ENCODE assay signal across 14 cellular contexts in the genomic region with DNA sequence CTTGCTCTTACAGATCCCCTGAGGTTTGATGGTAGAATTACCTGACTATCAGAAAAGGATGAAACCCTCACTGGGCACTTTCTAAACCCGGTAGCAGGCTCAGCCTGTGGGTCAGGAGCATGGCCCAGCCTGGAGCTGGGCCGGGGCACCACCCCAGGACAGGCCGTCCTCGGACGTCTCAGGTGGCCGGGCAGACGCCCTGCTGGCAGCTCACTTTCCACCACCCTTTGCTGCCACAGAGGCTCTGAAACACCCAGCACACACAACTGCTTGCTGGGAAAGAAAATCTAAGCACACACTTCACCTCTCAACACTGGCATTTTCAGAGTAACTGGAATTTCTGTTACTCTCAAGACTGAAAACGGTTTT. TPM values are rescaled to one million over a fixed set of nuclear protein-coding genes. Genes with fewer than 3 reads are reported as not detected.
A peak's percentile ranks its signal among the peaks of the same experiment; 100 is the strongest.
DNase-seq lines count a peak whose midpoint lies in the region; ATAC-seq and TF ChIP-seq lines count a peak whose summit lies in the region.
"Had no signal": no experiment of that assay in that cellular context is flagged by ENCODE, and none has a peak within 500 bp of the region (broad histone marks: within the 10 kb centered on the region; RNA-seq: fewer than 3 reads in every experiment).

No MANE protein-coding gene starts in this region.

- peak overlapping the region; percentile 83 for H3K27ac ChIP-seq in CD8-positive, alpha-beta memory T cell (ENCODE audit: low read depth, low read length)
- no peak overlapping the region for H3K27ac ChIP-seq in WERI-Rb-1
- H3K27ac ChIP-seq: A549, C4-2B, GM23248 had no signal

- no peak for DNase-seq in CD8-positive, alpha-beta memory T cell
- DNase-seq in Caco-2 (no peak), WTC11 (ENCODE audit: low spot score) (no peak), neural crest cell (ENCODE audit: low read depth, low spot score) (no peak), WERI-Rb-1 (no peak), NCI-H226 (no peak)
- DNase-seq: BE2C; CD4-positive, alpha-beta memory T cell; COR-L47; GF-D8; GM23248 had no signal

- ATAC-seq in WTC11 = no peak
- ATAC-seq in HG02884 (IDR thresholded peaks at IDR 0.05; ENCODE audit: unreplicated experiment) = no peak
- ATAC-seq: A549 had no signal

- peaks cover 14% of the 10 kb centered on the region for H3K4me1 ChIP-seq in CD8-positive, alpha-beta memory T cell (ENCODE audit: insufficient read depth, low read length)
- H3K4me1 ChIP-seq in Caco-2 = peaks cover 11% of the 10 kb centered on the region

- no peak for TF ChIP-seq CTCF in Caco-2 (IDR thresholded peaks at IDR 0.05; ENCODE audit: insufficient read depth in 1 of 2, low read depth in 1 of 2, low read length in 1 of 2, severe bottlenecking in 1 of 2, unreplicated experiment in 1 of 2)
- no peak for TF ChIP-seq CTCF in WTC11 (IDR thresholded peaks at IDR 0.05)
- no peak for TF ChIP-seq CTCF in neural crest cell (conservative IDR thresholded peaks at IDR 0.05)
- TF ChIP-seq CTCF in WERI-Rb-1 (IDR thresholded peaks at IDR 0.05; ENCODE audit: low read depth, low read length) = no peak

- no peak overlapping the region for H3K4me3 ChIP-seq in CD8-positive, alpha-beta memory T cell (ENCODE audit: low read length)
- no peak overlapping the region for H3K4me3 ChIP-seq in Caco-2 (ENCODE audit: low read depth, low read length)
- H3K4me3 ChIP-seq in WERI-Rb-1 (ENCODE audit: low read depth, low read length) = no peak overlapping the region
- H3K4me3 ChIP-seq: A549, GM23248 had no signal

- H3K4me3 Mint-ChIP-seq in CD8-positive, alpha-beta memory T cell = no peak overlapping the region
- no peak overlapping the region for H3K4me3 Mint-ChIP-seq in Caco-2 (ENCODE audit: unreplicated experiment)
- H3K4me3 Mint-ChIP-seq in WTC11 = no peak overlapping the region
- H3K4me3 Mint-ChIP-seq in neural crest cell = peak overlapping the region; percentile 15
- H3K4me3 Mint-ChIP-seq: CD4-positive, alpha-beta memory T cell had no signal

- no peaks in the 10 kb centered on the region for H3K27me3 ChIP-seq in CD8-positive, alpha-beta memory T cell (ENCODE audit: insufficient read depth, low read length, poor library complexity, severe bottlenecking)
- H3K27me3 ChIP-seq in Caco-2 (replicated peaks; ENCODE audit: control insufficient read depth, insufficient read depth, low read length) = no peaks in the 10 kb centered on the region
- no peaks in the 10 kb centered on the region for H3K27me3 ChIP-seq in WERI-Rb-1 (ENCODE audit: insufficient read depth, low read depth, severe bottlenecking)
- H3K27me3 ChIP-seq: BE2C had no signal

- CTCF ChIA-PET in CD8-positive, alpha-beta memory T cell (lab: Charles Lee) = interaction anchor here (1.6 kb wide), 1 partner anchor 11 kb away, joined by 5 read pairs; no protein-coding TSS in a partner anchor
- CTCF ChIA-PET in Caco-2 (lab: Charles Lee) = no interaction called here
- CTCF ChIA-PET in WTC11 (lab: Charles Lee) = interaction anchor here (1.2 to 2.3 kb wide), 2 partner anchors 11 to 182 kb away, joined by 4 to 7 read pairs; no protein-coding TSS in a partner anchor

- H3K36me3 ChIP-seq in CD8-positive, alpha-beta memory T cell (ENCODE audit: insufficient read depth, low read length) = peaks cover 6% of the 10 kb centered on the region
- H3K36me3 ChIP-seq in Caco-2 (ENCODE audit: control insufficient read depth, insufficient read depth, low read length) (no peaks in the 10 kb centered on the region; the same call in 1 of the 2 replicates), WERI-Rb-1 (peaks cover 37% of the 10 kb centered on the region)

- BruUV-seq in Caco-2 (replicated peaks; lab: Mats Ljungman, UMichigan) = no TSS peak

- H3K27ac Mint-ChIP-seq in CD8-positive, alpha-beta memory T cell = peak overlapping the region in 1 of 8 donors; percentile 23
- H3K27ac Mint-ChIP-seq in Caco-2 (ENCODE audit: unreplicated experiment) (peak overlapping the region; percentile 27), WTC11 (peak overlapping the region; percentile 37; the same call in 1 of the 2 replicates), neural crest cell (ENCODE audit: unreplicated experiment) (peak overlapping the region; percentile 12)

- peaks cover 0 to 37% (median 7%) of the 10 kb centered on the region in 3 donors for H3K36me3 Mint-ChIP-seq in CD8-positive, alpha-beta memory T cell
- H3K36me3 Mint-ChIP-seq in Caco-2 (ENCODE audit: insufficient read depth, unreplicated experiment) (peaks cover 36% of the 10 kb centered on the region), WTC11 (peaks cover 26% of the 10 kb centered on the region), neural crest cell (ENCODE audit: low read depth) (peaks cover 5% of the 10 kb centered on the region)

- H3K4me1 Mint-ChIP-seq in CD8-positive, alpha-beta memory T cell = peaks cover 22 to 34% (median 23%) of the 10 kb centered on the region in 3 donors
- H3K4me1 Mint-ChIP-seq in Caco-2 (ENCODE audit: low read depth, unreplicated experiment) = peaks cover 7% of the 10 kb centered on the region
- H3K4me1 Mint-ChIP-seq in WTC11 = peaks cover 15% of the 10 kb centered on the region
- peaks cover 15% of the 10 kb centered on the region for H3K4me1 Mint-ChIP-seq in neural crest cell

- H3K27me3 Mint-ChIP-seq in CD8-positive, alpha-beta memory T cell = no peaks in the 10 kb centered on the region
- H3K27me3 Mint-ChIP-seq in Caco-2 (ENCODE audit: insufficient read depth, unreplicated experiment) (no peaks in the 10 kb centered on the region), WTC11 (ENCODE audit: low read depth) (no peaks in the 10 kb centered on the region), neural crest cell (ENCODE audit: low read depth) (no peaks in the 10 kb centered on the region)
- H3K27me3 Mint-ChIP-seq: CD4-positive, alpha-beta memory T cell had no signal

- POLR2A ChIA-PET in CD8-positive, alpha-beta memory T cell (lab: Charles Lee) = no interaction called here
- POLR2A ChIA-PET in Caco-2 (lab: Charles Lee) = no interaction called here
- POLR2A ChIA-PET in WTC11 (lab: Charles Lee) = no interaction called here

- no peaks in the 10 kb centered on the region for H3K9me3 Mint-ChIP-seq in CD8-positive, alpha-beta memory T cell
- H3K9me3 Mint-ChIP-seq in Caco-2 (ENCODE audit: unreplicated experiment) = no peaks in the 10 kb centered on the region
- no peaks in the 10 kb centered on the region for H3K9me3 Mint-ChIP-seq in WTC11
- no peaks in the 10 kb centered on the region for H3K9me3 Mint-ChIP-seq in neural crest cell

- no peaks in the 10 kb centered on the region for H3K9me3 ChIP-seq in CD8-positive, alpha-beta memory T cell (ENCODE audit: low read length)
- H3K9me3 ChIP-seq in Caco-2 (no peaks in the 10 kb centered on the region), WERI-Rb-1 (ENCODE audit: severe bottlenecking) (no peaks in the 10 kb centered on the region)
- H3K9me3 ChIP-seq: A549, BE2C had no signal

- intact Hi-C loops in Caco-2 (cut with micrococcal nuclease; ENCODE audit: unreplicated experiment) = no loop called here

TF ChIP-seq in WTC11, 78 proteins besides CTCF, POLR2A, EP300 and RAD21 (continues in another document):
- TF ChIP-seq ATF1 (CRISPR knock-in tag; IDR thresholded peaks at IDR 0.05) (no peak), NR1H2 (CRISPR knock-in tag; IDR thresholded peaks at IDR 0.05) (no peak), ZNF416 (CRISPR knock-in tag; IDR thresholded peaks at IDR 0.05) (no peak), PRDM15 (CRISPR knock-in tag; IDR thresholded peaks at IDR 0.05) (no peak), ZNF219 (CRISPR knock-in tag; IDR thresholded peaks at IDR 0.05; ENCODE audit: borderline replicate concordance) (no peak), NFE2L1 (CRISPR knock-in tag; IDR thresholded peaks at IDR 0.05) (no peak)
- TF ChIP-seq, protein P1, sequence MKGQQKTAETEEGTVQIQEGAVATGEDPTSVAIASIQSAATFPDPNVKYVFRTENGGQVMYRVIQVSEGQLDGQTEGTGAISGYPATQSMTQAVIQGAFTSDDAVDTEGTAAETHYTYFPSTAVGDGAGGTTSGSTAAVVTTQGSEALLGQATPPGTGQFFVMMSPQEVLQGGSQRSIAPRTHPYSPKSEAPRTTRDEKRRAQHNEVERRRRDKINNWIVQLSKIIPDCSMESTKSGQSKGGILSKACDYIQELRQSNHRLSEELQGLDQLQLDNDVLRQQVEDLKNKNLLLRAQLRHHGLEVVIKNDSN (CRISPR knock-in tag; IDR thresholded peaks at IDR 0.05) = no peak

RNA-seq across cellular contexts. Expression of gene UBAC1, which starts 4.4 kb away (rescaled TPM):
- 10 to 100 TPM; 36.3 to 38.1 TPM for total RNA-seq in CD8-positive, alpha-beta memory T cell
- 27.1 TPM for polyA plus RNA-seq in CD8-positive, alpha-beta memory T cell
- total RNA-seq in Caco-2 (2022) (50.7 and 55.4 TPM in 2 replicates), WTC11 (2021) (46.4 to 55.6 TPM (median 53.3 TPM) in 3 replicates), neural crest cell (49.3 and 51.9 TPM in 2 replicates)

RNA-seq across cellular contexts. Expression of gene CAMSAP1, which starts 49.4 kb away (rescaled TPM):
- 10 to 100 TPM; 30.4 to 33.7 TPM for total RNA-seq in CD8-positive, alpha-beta memory T cell
- polyA plus RNA-seq in CD8-positive, alpha-beta memory T cell = 2.2 TPM
- total RNA-seq in Caco-2 (2022) = 31.3 and 38.2 TPM in 2 replicates
- total RNA-seq in WTC11 (2021) = 33.5 to 40.5 TPM (median 35.8 TPM) in 3 replicates
- total RNA-seq in neural crest cell = 79.3 and 80.8 TPM in 2 replicates
